ENCODE assay signal across 16 cellular contexts in the genomic region with DNA sequence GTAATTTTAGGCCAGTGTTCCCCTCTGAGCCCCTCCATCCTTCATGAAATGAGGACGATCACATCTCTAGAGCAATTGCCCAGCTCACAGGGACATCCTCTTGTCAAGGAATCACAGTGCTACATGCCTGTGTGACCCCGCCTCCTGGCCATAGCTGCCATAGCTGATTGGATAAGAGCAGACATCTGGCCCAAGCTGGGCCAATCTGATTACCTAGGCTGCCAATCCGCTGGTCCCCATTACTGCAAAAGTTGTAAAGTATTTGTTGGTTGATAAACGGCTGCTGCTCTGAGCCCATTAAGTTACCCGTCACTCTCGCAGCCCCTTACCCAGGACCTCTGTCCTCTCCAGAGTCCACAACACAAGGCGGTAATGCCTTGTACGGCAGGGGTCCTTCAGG. TPM values are rescaled to one million over a fixed set of nuclear protein-coding genes. Genes with fewer than 3 reads are reported as not detected.
DNase-seq lines count a peak whose midpoint lies in the region; ATAC-seq, FAIRE-seq and TF ChIP-seq lines count a peak whose summit lies in the region.
"Had no signal": no experiment of that assay in that cellular context is flagged by ENCODE, and none has a peak within 500 bp of the region (broad histone marks: within the 10 kb centered on the region; RNA-seq: fewer than 3 reads in every experiment).

No MANE protein-coding gene starts in this region.

- TF ChIP-seq CTCF in HepG2 (CRISPR knock-in tag; IDR thresholded peaks at IDR 0.05) (no peak), right lobe of liver (IDR thresholded peaks at IDR 0.05) (no peak), K562 (IDR thresholded peaks at IDR 0.05 in 2 of 3, conservative IDR thresholded peaks at IDR 0.05 in 1 of 3; ENCODE audit: insufficient read depth in 2 of 3, low read depth in 1 of 3, low read length in 3 of 3) (no peak), gastrocnemius medialis (IDR thresholded peaks at IDR 0.05 in 4 of 5, conservative IDR thresholded peaks at IDR 0.05 in 1 of 5) (no peak)

- no peaks in the 10 kb centered on the region for H3K36me3 Mint-ChIP-seq in activated naive CD4-positive, alpha-beta T cell treated with anti-CD3 and anti-CD28 coated beads, Interleukin-2, amount 50 U/mL, for 72 hours
- H3K36me3 Mint-ChIP-seq: T-cell had no signal

- H3K27me3 ChIP-seq in HepG2 (ENCODE audit: control insufficient read depth in 1 of 2, insufficient read depth in 2 of 2, low read length in 2 of 2) (peaks cover 0 to 54% of the 10 kb centered on the region in 2 experiments; a peak in 3 of 5 replicates), right lobe of liver (no peaks in the 10 kb centered on the region), K562 (ENCODE audit: control insufficient read depth in 2 of 2, insufficient read depth in 2 of 2, low read length in 2 of 2) (peaks cover 13 to 50% of the 10 kb centered on the region in 2 experiments), gastrocnemius medialis (no peaks in the 10 kb centered on the region)
- H3K27me3 ChIP-seq: MG63, SJSA1 had no signal

- no peaks in the 10 kb centered on the region for H4K20me1 ChIP-seq in HepG2 (ENCODE audit: insufficient read depth, low read length)
- no peaks in the 10 kb centered on the region for H4K20me1 ChIP-seq in K562 (replicated peaks; ENCODE audit: control insufficient read depth, insufficient read depth, low read length)

- no peak overlapping the region for H3K9ac ChIP-seq in HepG2 (ENCODE audit: insufficient read depth, low read depth, low read length)
- no peak overlapping the region; a peak in 1 of 4 replicates for H3K9ac ChIP-seq in K562 (ENCODE audit: insufficient read depth in 1 of 2, low read depth in 2 of 2, low read length in 2 of 2)
- H3K9ac ChIP-seq: KMS-11 had no signal

- H3K4me3 ChIP-seq in HepG2 (replicated peaks in 1 of 3; ENCODE audit: insufficient read depth in 1 of 3, low read depth in 2 of 3, low read length in 3 of 3) (no peak overlapping the region), right lobe of liver (no peak overlapping the region), K562 (no peak overlapping the region), gastrocnemius medialis (no peak overlapping the region)
- H3K4me3 ChIP-seq: MG63, SJSA1 had no signal

- H3K79me2 ChIP-seq in HepG2 (ENCODE audit: insufficient read depth, low read length) (no peaks in the 10 kb centered on the region), K562 (ENCODE audit: control insufficient read depth, insufficient read depth, low read length) (no peaks in the 10 kb centered on the region)

- peak; percentile 42; the same call in 2 of the 3 replicates for ATAC-seq in HepG2
- no peak for ATAC-seq in right lobe of liver
- peak; percentile 91 for ATAC-seq in K562
- ATAC-seq in gastrocnemius medialis = no peak
- no peak for ATAC-seq in activated naive CD4-positive, alpha-beta T cell treated with anti-CD3 and anti-CD28 coated beads, Interleukin-2, amount 50 U/mL, for 72 hours
- ATAC-seq in HG03095 (IDR thresholded peaks at IDR 0.05; ENCODE audit: unreplicated experiment) = no peak
- ATAC-seq: PC-3, T-cell had no signal

- H3K36me3 ChIP-seq in HepG2 (replicated peaks in 1 of 2; ENCODE audit: control insufficient read depth in 1 of 2, insufficient read depth in 2 of 2, low read length in 2 of 2) = no peaks in the 10 kb centered on the region
- H3K36me3 ChIP-seq in right lobe of liver = no peaks in the 10 kb centered on the region
- H3K36me3 ChIP-seq in K562 (ENCODE audit: control insufficient read depth, insufficient read depth, low read length) = no peaks in the 10 kb centered on the region
- H3K36me3 ChIP-seq in gastrocnemius medialis = peaks cover 0 to 30% of the 10 kb centered on the region in 2 donors
- H3K36me3 ChIP-seq: MG63, SJSA1 had no signal

- no TSS peak for BruUV-seq in HepG2 (replicated peaks; lab: Mats Ljungman, UMichigan)
- no TSS peak for BruUV-seq in K562 (replicated peaks; lab: Mats Ljungman, UMichigan)

- no peak overlapping the region for H3K27ac Mint-ChIP-seq in activated naive CD4-positive, alpha-beta T cell treated with anti-CD3 and anti-CD28 coated beads, Interleukin-2, amount 50 U/mL, for 72 hours
- H3K27ac Mint-ChIP-seq: T-cell had no signal

- no peaks in the 10 kb centered on the region for H3K4me1 ChIP-seq in HepG2 (ENCODE audit: insufficient read depth, low read length)
- no peaks in the 10 kb centered on the region for H3K4me1 ChIP-seq in right lobe of liver
- H3K4me1 ChIP-seq in K562 (replicated peaks in 1 of 2; ENCODE audit: control insufficient read depth in 2 of 2, insufficient read depth in 2 of 2, low read length in 2 of 2) = peaks cover 0 to 3% of the 10 kb centered on the region in 2 experiments; a peak in 2 of 5 replicates
- peaks cover 16 to 24% of the 10 kb centered on the region in 2 donors for H3K4me1 ChIP-seq in gastrocnemius medialis
- H3K4me1 ChIP-seq: SJSA1 had no signal

- peaks cover 2% of the 10 kb centered on the region for H3K9me1 ChIP-seq in K562 (ENCODE audit: control insufficient read depth, insufficient read depth, low read length)

- TF ChIP-seq RAD21 in HepG2 (CRISPR knock-in tag; IDR thresholded peaks at IDR 0.05) (no peak), K562 (CRISPR knock-in tag; conservative IDR thresholded peaks at IDR 0.05 in 1 of 2, IDR thresholded peaks at IDR 0.05 in 1 of 2) (no peak)

- FAIRE-seq in HepG2 (lab: Jason Lieb, UNC) = no peak
- peak; percentile 81 for FAIRE-seq in K562 (lab: Jason Lieb, UNC)
- FAIRE-seq: A204.1 had no signal

- no peaks in the 10 kb centered on the region for H3K9me3 Mint-ChIP-seq in activated naive CD4-positive, alpha-beta T cell treated with anti-CD3 and anti-CD28 coated beads, Interleukin-2, amount 50 U/mL, for 72 hours
- H3K9me3 Mint-ChIP-seq: T-cell had no signal

- no peak overlapping the region for H2AFZ ChIP-seq in HepG2 (ENCODE audit: low read length)
- peak overlapping the region; percentile 65 for H2AFZ ChIP-seq in K562 (ENCODE audit: low read depth, low read length)

- in situ Hi-C loops in HepG2 (cut with HindIII; ENCODE audit: extremely low pct_ligation_motif_present, low pct_unique_long_range_greater_than_20kb) = no loop called here
- in situ Hi-C loops in K562 (cut with MboI) = no loop called here
- in situ Hi-C loops in gastrocnemius medialis (cut with MboI; ENCODE audit: low sequenced_read_pairs in 4 of 4) = no loop called here

- WGBS in HepG2 (ENCODE audit: low lambda C conversion rate) = 40% methylated on average over 3 of the region's 8 CpGs
- WGBS in right lobe of liver (ENCODE audit: insufficient coverage, low coverage, low lambda C conversion rate, missing lambda C conversion rate) = 78% methylated on average over 5 of the region's 8 CpGs
- WGBS in K562 (ENCODE audit: insufficient coverage, low coverage, missing lambda C conversion rate) = 19% methylated on average over 8 of the region's 8 CpGs

- H3K27ac ChIP-seq in HepG2 (ENCODE audit: extremely low read length, insufficient read depth, low read length) = no peak overlapping the region
- no peak overlapping the region for H3K27ac ChIP-seq in right lobe of liver
- H3K27ac ChIP-seq in K562 (ENCODE audit: extremely low read depth, low read depth, low read length) = no peak overlapping the region
- peak overlapping the region in 3 of 4 donors; percentile 4 to 46 (median 38) for H3K27ac ChIP-seq in gastrocnemius medialis
- H3K27ac ChIP-seq: KMS-11, SJSA1 had no signal

- no peak for DNase-seq in HepG2 (ENCODE audit: low spot score)
- no peak for DNase-seq in right lobe of liver
- DNase-seq in NCI-H82 treated with DMSO at 0.1 percent for 48 hours (lab: John Stamatoyannopoulos, UW; ENCODE audit: unreplicated experiment) = peak; percentile 18
- peak; percentile 47 to 78 (median 56) for DNase-seq in K562 (ENCODE audit: extremely low read depth in 1 of 4, low spot score in 3 of 4)
- no peak for DNase-seq in gastrocnemius medialis
- DNase-seq in activated naive CD4-positive, alpha-beta T cell treated with anti-CD3 and anti-CD28 coated beads, Interleukin-2, amount 50 U/mL, for 72 hours (ENCODE audit: low spot score in 2 of 2) = no peak
- DNase-seq in retina = no peak
- DNase-seq: C1 segment of cervical spinal cord, MG63, NCI-H187, PC-3, T-cell had no signal

- CTCF ChIA-PET in HepG2 (lab: Yijun Ruan, JAX; ENCODE audit: low intra/inter-chr PET ratio, low total read pairs) = no interaction called here
- CTCF ChIA-PET in K562 (lab: Yijun Ruan, JAX; ENCODE audit: low intra/inter-chr PET ratio) = no interaction called here

- POLR2A ChIA-PET in HepG2 (lab: Yijun Ruan, JAX) = no interaction called here
- POLR2A ChIA-PET in K562 (lab: Yijun Ruan, JAX) = no interaction called here

- H3K4me2 ChIP-seq in HepG2 (ENCODE audit: low read depth, low read length) (no peak overlapping the region), K562 (ENCODE audit: insufficient read depth, low read length) (peak overlapping the region; percentile 42; the same call in 1 of the 2 replicates)
- H3K4me2 ChIP-seq: KMS-11 had no signal

- no peaks in the 10 kb centered on the region for H3K9me3 ChIP-seq in HepG2 (ENCODE audit: low read length)
- no peaks in the 10 kb centered on the region for H3K9me3 ChIP-seq in right lobe of liver
- H3K9me3 ChIP-seq in K562 (replicated peaks; ENCODE audit: control insufficient read depth, insufficient read depth, low read depth, low read length) = no peaks in the 10 kb centered on the region
- no peaks in the 10 kb centered on the region for H3K9me3 ChIP-seq in gastrocnemius medialis
- H3K9me3 ChIP-seq: MG63, SJSA1 had no signal

- intact Hi-C loops in HepG2 (cut with micrococcal nuclease; ENCODE audit: unreplicated experiment) = loop anchor here (2.0 kb wide), 1 partner anchor 49 kb away; no protein-coding TSS in a partner anchor
- intact Hi-C loops in right lobe of liver (cut with DNase I) = no loop called here
- intact Hi-C loops in K562 (cut with micrococcal nuclease) = no loop called here
- intact Hi-C loops in gastrocnemius medialis (cut with DNase I; ENCODE audit: low total_unique reads) = no loop called here

- TF ChIP-seq POLR2A in HepG2 (IDR thresholded peaks at IDR 0.05; ENCODE audit: insufficient read depth in 1 of 2, low read depth in 2 of 2, low read length in 2 of 2) (no peak), right lobe of liver (IDR thresholded peaks at IDR 0.05) (no peak), K562 (conservative IDR thresholded peaks at IDR 0.05) (no peak), gastrocnemius medialis (IDR thresholded peaks at IDR 0.05) (no peak)

- TF ChIP-seq EP300 in HepG2 (IDR thresholded peaks at IDR 0.05; ENCODE audit: low read depth in 2 of 2, low read length in 2 of 2) (no peak), HepG2 (CRISPR knock-in tag; IDR thresholded peaks at IDR 0.05; ENCODE audit: borderline replicate concordance) (no peak), K562 (IDR thresholded peaks at IDR 0.05; ENCODE audit: low read length) (no peak)

RNA-seq across cellular contexts. Expression of a gene that starts 8.3 kb away (rescaled TPM):
- total RNA-seq in HepG2 (2016; rRNA removed; fragmentation: Illumina TruSeq; extraction: Trizol) = not detected in 2 replicates
- total RNA-seq in HepG2 (2016; cell fraction: cytosol; rRNA removed; fragmentation: Illumina TruSeq; extraction: Trizol; ENCODE audit: low read depth) = not detected in 2 replicates
- not detected in 2 replicates for total RNA-seq in HepG2 (2016; cell fraction: insoluble cytoplasmic fraction; rRNA removed; fragmentation: Illumina TruSeq; extraction: Trizol)
- total RNA-seq in HepG2 (2016; cell fraction: membrane; rRNA removed; fragmentation: Illumina TruSeq; extraction: Trizol) = not detected in 2 replicates
- total RNA-seq in HepG2 (2016; cell fraction: nucleus; rRNA removed; fragmentation: Illumina TruSeq; extraction: Trizol) = not detected in 2 replicates
- polyA plus RNA-seq in HepG2 (2011; rRNA removed) = not detected in 2 replicates
- polyA plus RNA-seq in HepG2 (2011; cell fraction: cytosol; rRNA removed) = not detected in 2 replicates
- polyA plus RNA-seq in HepG2 (2011; cell fraction: nucleus; rRNA removed) = not detected in 2 replicates
- polyA plus RNA-seq in HepG2 (2012) = not detected in 2 replicates
- polyA plus RNA-seq in HepG2 (2016; cell fraction: cytosol; fragmentation: Illumina TruSeq; extraction: Trizol; ENCODE audit: low read depth) = not detected in 2 replicates
- polyA plus RNA-seq in HepG2 (2016; cell fraction: insoluble cytoplasmic fraction; fragmentation: Illumina TruSeq; extraction: Trizol; ENCODE audit: low read depth) = not detected in 2 replicates
- not detected in 2 replicates for polyA plus RNA-seq in HepG2 (2016; cell fraction: membrane; fragmentation: Illumina TruSeq; extraction: Trizol; ENCODE audit: low read depth)
- not detected in 2 replicates for polyA plus RNA-seq in HepG2 (2016; cell fraction: nucleus; fragmentation: Illumina TruSeq; extraction: Trizol; ENCODE audit: insufficient read depth, low read depth)
- polyA minus RNA-seq in HepG2 (2011; rRNA and poly(A)+ RNA removed; ENCODE audit: low replicate concordance) = not detected in 2 replicates
- not detected in 2 replicates for polyA minus RNA-seq in HepG2 (2011; cell fraction: cytosol; rRNA and poly(A)+ RNA removed)
- not detected in 2 replicates for polyA minus RNA-seq in HepG2 (2011; cell fraction: nucleus; rRNA and poly(A)+ RNA removed)
- not detected for total RNA-seq in right lobe of liver
- not detected in 2 replicates for total RNA-seq in K562 (2011; cell fraction: chromatin; rRNA removed; ENCODE audit: low replicate concordance)
- total RNA-seq in K562 (2011; cell fraction: nucleolus; rRNA removed) = 0.33 TPM in 1 of 2 replicates, not detected in the other
- total RNA-seq in K562 (2011; cell fraction: nucleoplasm; rRNA removed) = not detected in 2 replicates
- not detected in 2 replicates for total RNA-seq in K562 (2014; rRNA removed)
- total RNA-seq in K562 (2014; rRNA removed; fragmentation: Illumina TruSeq; extraction: Trizol) = not detected in 2 replicates
- not detected in 2 replicates for total RNA-seq in K562 (2015; rRNA removed; fragmentation: Illumina TruSeq; extraction: Trizol)
- not detected in 2 replicates for total RNA-seq in K562 (2021)
- not detected in 2 replicates for polyA plus RNA-seq in K562 (2011; rRNA removed)
- not detected in 2 replicates for polyA plus RNA-seq in K562 (2011; cell fraction: cytosol; rRNA removed)
- polyA plus RNA-seq in K562 (2011; cell fraction: nucleus; rRNA removed) = not detected in 2 replicates
- not detected in 2 replicates for polyA plus RNA-seq in K562 (2012)
- not detected in 2 replicates for polyA plus RNA-seq in K562 (2014; fragmentation: Illumina TruSeq; extraction: Trizol)
- polyA plus RNA-seq in K562 (2014; fragmentation: Nextera tagmentation; extraction: Ambion mirVana) = not detected
- polyA plus RNA-seq in K562 (2014; rRNA removed) = not detected in 2 replicates
- not detected in 2 replicates for polyA minus RNA-seq in K562 (2011; rRNA and poly(A)+ RNA removed)
- not detected in 2 replicates for polyA minus RNA-seq in K562 (2011; cell fraction: cytosol; rRNA and poly(A)+ RNA removed)
- polyA minus RNA-seq in K562 (2011; cell fraction: nucleus; rRNA and poly(A)+ RNA removed) = not detected in 2 replicates
- 10 to 100 TPM; 10.8 to 85.5 (median 59.9) TPM for total RNA-seq in gastrocnemius medialis
- under 1 TPM in 1 of 2 donors, not detected in 1; 0.97 TPM for total RNA-seq in activated naive CD4-positive, alpha-beta T cell treated with anti-CD3 and anti-CD28 coated beads, Interleukin-2, amount 50 U/mL, for 72 hours
- total RNA-seq: PC-3, SJSA1 had no signal

RNA-seq across cellular contexts. Expression of a gene that starts 24.1 kb away (rescaled TPM):
- 0.04 TPM in 1 of 2 replicates, not detected in the other for total RNA-seq in HepG2 (2016; rRNA removed; fragmentation: Illumina TruSeq; extraction: Trizol)
- not detected in 2 replicates for total RNA-seq in HepG2 (2016; cell fraction: cytosol; rRNA removed; fragmentation: Illumina TruSeq; extraction: Trizol; ENCODE audit: low read depth)
- 0.04 TPM in 1 of 2 replicates, not detected in the other for total RNA-seq in HepG2 (2016; cell fraction: insoluble cytoplasmic fraction; rRNA removed; fragmentation: Illumina TruSeq; extraction: Trizol)
- total RNA-seq in HepG2 (2016; cell fraction: membrane; rRNA removed; fragmentation: Illumina TruSeq; extraction: Trizol) = 0.03 TPM in 1 of 2 replicates, not detected in the other
- total RNA-seq in HepG2 (2016; cell fraction: nucleus; rRNA removed; fragmentation: Illumina TruSeq; extraction: Trizol) = 0.09 TPM in 1 of 2 replicates, not detected in the other
- polyA plus RNA-seq in HepG2 (2011; rRNA removed) = 0.03 TPM in 1 of 2 replicates, not detected in the other
- polyA plus RNA-seq in HepG2 (2011; cell fraction: cytosol; rRNA removed) = 0.03 and 0.05 TPM in 2 replicates
- 0.03 and 0.07 TPM in 2 replicates for polyA plus RNA-seq in HepG2 (2011; cell fraction: nucleus; rRNA removed)
- not detected in 2 replicates for polyA plus RNA-seq in HepG2 (2012)
- not detected in 2 replicates for polyA plus RNA-seq in HepG2 (2016; cell fraction: cytosol; fragmentation: Illumina TruSeq; extraction: Trizol; ENCODE audit: low read depth)
- polyA plus RNA-seq in HepG2 (2016; cell fraction: insoluble cytoplasmic fraction; fragmentation: Illumina TruSeq; extraction: Trizol; ENCODE audit: low read depth) = 0.07 and 0.10 TPM in 2 replicates
- not detected in 2 replicates for polyA plus RNA-seq in HepG2 (2016; cell fraction: membrane; fragmentation: Illumina TruSeq; extraction: Trizol; ENCODE audit: low read depth)
- polyA plus RNA-seq in HepG2 (2016; cell fraction: nucleus; fragmentation: Illumina TruSeq; extraction: Trizol; ENCODE audit: insufficient read depth, low read depth) = not detected in 2 replicates
- polyA minus RNA-seq in HepG2 (2011; rRNA and poly(A)+ RNA removed; ENCODE audit: low replicate concordance) = 0.12 TPM in 1 of 2 replicates, not detected in the other
- not detected in 2 replicates for polyA minus RNA-seq in HepG2 (2011; cell fraction: cytosol; rRNA and poly(A)+ RNA removed)
- polyA minus RNA-seq in HepG2 (2011; cell fraction: nucleus; rRNA and poly(A)+ RNA removed) = not detected in 2 replicates
- 1 to 10 TPM in 4 of 6 experiments, under 1 TPM in 2; 0.98 to 2.6 (median 1.6) TPM for total RNA-seq in right lobe of liver
- 0.63 and 1.4 TPM in 2 replicates for total RNA-seq in K562 (2011; cell fraction: chromatin; rRNA removed; ENCODE audit: low replicate concordance)
- total RNA-seq in K562 (2011; cell fraction: nucleolus; rRNA removed) = 0.53 and 1.0 TPM in 2 replicates
- 0.84 and 0.88 TPM in 2 replicates for total RNA-seq in K562 (2011; cell fraction: nucleoplasm; rRNA removed)
- total RNA-seq in K562 (2014; rRNA removed) = 0.14 and 0.37 TPM in 2 replicates
- 0.32 and 0.33 TPM in 2 replicates for total RNA-seq in K562 (2014; rRNA removed; fragmentation: Illumina TruSeq; extraction: Trizol)
- 0.15 and 0.22 TPM in 2 replicates for total RNA-seq in K562 (2015; rRNA removed; fragmentation: Illumina TruSeq; extraction: Trizol)
- 0.78 and 0.89 TPM in 2 replicates for total RNA-seq in K562 (2021)
- 0.25 and 0.50 TPM in 2 replicates for polyA plus RNA-seq in K562 (2011; rRNA removed)
- polyA plus RNA-seq in K562 (2011; cell fraction: cytosol; rRNA removed) = 0.38 and 0.48 TPM in 2 replicates
- 0.48 and 0.52 TPM in 2 replicates for polyA plus RNA-seq in K562 (2011; cell fraction: nucleus; rRNA removed)
- polyA plus RNA-seq in K562 (2012) = 0.56 and 0.89 TPM in 2 replicates
- polyA plus RNA-seq in K562 (2014; fragmentation: Illumina TruSeq; extraction: Trizol) = 0.69 and 0.70 TPM in 2 replicates
- under 1 TPM; 0.13 to 0.14 TPM for polyA plus RNA-seq in K562 (2014; fragmentation: Nextera tagmentation; extraction: Ambion mirVana)
- polyA plus RNA-seq in K562 (2014; rRNA removed) = 0.33 and 0.71 TPM in 2 replicates
- polyA minus RNA-seq in K562 (2011; rRNA and poly(A)+ RNA removed) = 0.48 and 0.53 TPM in 2 replicates
- 0.29 and 0.36 TPM in 2 replicates for polyA minus RNA-seq in K562 (2011; cell fraction: cytosol; rRNA and poly(A)+ RNA removed)
- polyA minus RNA-seq in K562 (2011; cell fraction: nucleus; rRNA and poly(A)+ RNA removed) = 0.44 and 0.54 TPM in 2 replicates
- total RNA-seq in gastrocnemius medialis = 1 to 10 TPM in 3 of 4 donors, under 1 TPM in 1; 0.78 to 3.3 (median 2.4) TPM
- total RNA-seq in activated naive CD4-positive, alpha-beta T cell treated with anti-CD3 and anti-CD28 coated beads, Interleukin-2, amount 50 U/mL, for 72 hours = 1 to 10 TPM in 1 of 2 donors, not detected in 1; 1.1 TPM
- total RNA-seq: PC-3 had no signal

RNA-seq across cellular contexts. Expression of a gene that starts 27.7 kb away (rescaled TPM):
- total RNA-seq in HepG2 (2016; rRNA removed; fragmentation: Illumina TruSeq; extraction: Trizol) = not detected in 2 replicates
- not detected in 2 replicates for total RNA-seq in HepG2 (2016; cell fraction: cytosol; rRNA removed; fragmentation: Illumina TruSeq; extraction: Trizol; ENCODE audit: low read depth)
- not detected in 2 replicates for total RNA-seq in HepG2 (2016; cell fraction: insoluble cytoplasmic fraction; rRNA removed; fragmentation: Illumina TruSeq; extraction: Trizol)
- not detected in 2 replicates for total RNA-seq in HepG2 (2016; cell fraction: membrane; rRNA removed; fragmentation: Illumina TruSeq; extraction: Trizol)
- total RNA-seq in HepG2 (2016; cell fraction: nucleus; rRNA removed; fragmentation: Illumina TruSeq; extraction: Trizol) = not detected in 2 replicates
- not detected in 2 replicates for polyA plus RNA-seq in HepG2 (2011; rRNA removed)
- not detected in 2 replicates for polyA plus RNA-seq in HepG2 (2011; cell fraction: cytosol; rRNA removed)
- polyA plus RNA-seq in HepG2 (2011; cell fraction: nucleus; rRNA removed) = not detected in 2 replicates
- not detected in 2 replicates for polyA plus RNA-seq in HepG2 (2012)
- polyA plus RNA-seq in HepG2 (2016; cell fraction: cytosol; fragmentation: Illumina TruSeq; extraction: Trizol; ENCODE audit: low read depth) = not detected in 2 replicates
- not detected in 2 replicates for polyA plus RNA-seq in HepG2 (2016; cell fraction: insoluble cytoplasmic fraction; fragmentation: Illumina TruSeq; extraction: Trizol; ENCODE audit: low read depth)
- polyA plus RNA-seq in HepG2 (2016; cell fraction: membrane; fragmentation: Illumina TruSeq; extraction: Trizol; ENCODE audit: low read depth) = not detected in 2 replicates
- not detected in 2 replicates for polyA plus RNA-seq in HepG2 (2016; cell fraction: nucleus; fragmentation: Illumina TruSeq; extraction: Trizol; ENCODE audit: insufficient read depth, low read depth)
- polyA minus RNA-seq in HepG2 (2011; rRNA and poly(A)+ RNA removed; ENCODE audit: low replicate concordance) = 0.23 TPM in 1 of 2 replicates, not detected in the other
- not detected in 2 replicates for polyA minus RNA-seq in HepG2 (2011; cell fraction: cytosol; rRNA and poly(A)+ RNA removed)
- polyA minus RNA-seq in HepG2 (2011; cell fraction: nucleus; rRNA and poly(A)+ RNA removed) = not detected in 2 replicates
- not detected for total RNA-seq in right lobe of liver
- total RNA-seq in K562 (2011; cell fraction: chromatin; rRNA removed; ENCODE audit: low replicate concordance) = not detected in 2 replicates
- 0.17 TPM in 1 of 2 replicates, not detected in the other for total RNA-seq in K562 (2011; cell fraction: nucleolus; rRNA removed)
- total RNA-seq in K562 (2011; cell fraction: nucleoplasm; rRNA removed) = 0.07 TPM in 1 of 2 replicates, not detected in the other
- total RNA-seq in K562 (2014; rRNA removed) = not detected in 2 replicates
- 0.04 TPM in 1 of 2 replicates, not detected in the other for total RNA-seq in K562 (2014; rRNA removed; fragmentation: Illumina TruSeq; extraction: Trizol)
- total RNA-seq in K562 (2015; rRNA removed; fragmentation: Illumina TruSeq; extraction: Trizol) = not detected in 2 replicates
- total RNA-seq in K562 (2021) = 0.04 TPM in 2 replicates
- polyA plus RNA-seq in K562 (2011; rRNA removed) = 0.04 and 0.07 TPM in 2 replicates
- polyA plus RNA-seq in K562 (2011; cell fraction: cytosol; rRNA removed) = 0.06 and 0.09 TPM in 2 replicates
- polyA plus RNA-seq in K562 (2011; cell fraction: nucleus; rRNA removed) = 0.06 TPM in 2 replicates
- polyA plus RNA-seq in K562 (2012) = 0.03 and 0.06 TPM in 2 replicates
- 0.04 TPM in 1 of 2 replicates, not detected in the other for polyA plus RNA-seq in K562 (2014; fragmentation: Illumina TruSeq; extraction: Trizol)
- polyA plus RNA-seq in K562 (2014; fragmentation: Nextera tagmentation; extraction: Ambion mirVana) = under 1 TPM in 1 of 2 experiments, not detected in 1; 0.01 TPM
- polyA plus RNA-seq in K562 (2014; rRNA removed) = not detected in 2 replicates
- polyA minus RNA-seq in K562 (2011; rRNA and poly(A)+ RNA removed) = 0.06 and 0.11 TPM in 2 replicates
- polyA minus RNA-seq in K562 (2011; cell fraction: cytosol; rRNA and poly(A)+ RNA removed) = not detected in 2 replicates
- polyA minus RNA-seq in K562 (2011; cell fraction: nucleus; rRNA and poly(A)+ RNA removed) = 0.11 TPM in 1 of 2 replicates, not detected in the other
- 1 to 10 TPM in 3 of 4 donors, under 1 TPM in 1; 0.92 to 9.0 (median 3.2) TPM for total RNA-seq in gastrocnemius medialis
- total RNA-seq in activated naive CD4-positive, alpha-beta T cell treated with anti-CD3 and anti-CD28 coated beads, Interleukin-2, amount 50 U/mL, for 72 hours = 1 to 10 TPM in 1 of 2 donors, under 1 TPM in 1; 0.18 to 4.3 TPM

Comparison
In these comparisons a context has a peak if more than half of its experiments do, and no peak if none do; other contexts are left out.
1. ATAC-seq: peak in HepG2 (single experiment) and K562 (single experiment); none in right lobe of liver (0 of 4), gastrocnemius medialis (0 of 2), activated naive CD4-positive, alpha-beta T cell treated with anti-CD3 and anti-CD28 coated beads, Interleukin-2, amount 50 U/mL, for 72 hours (0 of 2) and HG03095 (single experiment).
2. DNase-seq: peak in NCI-H82 treated with DMSO at 0.1 percent for 48 hours (single experiment) and K562 (4 of 4); none in HepG2 (single experiment), right lobe of liver (0 of 3), gastrocnemius medialis (0 of 2), activated naive CD4-positive, alpha-beta T cell treated with anti-CD3 and anti-CD28 coated beads, Interleukin-2, amount 50 U/mL, for 72 hours (0 of 2) and retina (single experiment).
3. H3K27ac ChIP-seq: peak in gastrocnemius medialis (3 of 4); none in HepG2 (single experiment), right lobe of liver (0 of 3) and K562 (single experiment).
4. RNA of a gene that starts 8.3 kb away (total RNA-seq): 10.8 to 85.5 TPM in gastrocnemius medialis; 0.97 TPM in activated naive CD4-positive, alpha-beta T cell treated with anti-CD3 and anti-CD28 coated beads, Interleukin-2, amount 50 U/mL, for 72 hours, not detected in HepG2, not detected in right lobe of liver and 0.33 TPM in K562; every median in the first group is over 4 times any median in the second.